Comparison of ENCODE assay signal across 10 cellular contexts in genomic region chr5:132771559-132771998, GRCh38. TPM values are rescaled to one million over a fixed set of nuclear protein-coding genes. Genes with fewer than 3 reads are reported as not detected.
A peak's percentile ranks its signal among the peaks of the same experiment; 100 is the strongest.
DNase-seq lines count a peak whose midpoint lies in the region; ATAC-seq and TF ChIP-seq lines count a peak whose summit lies in the region.
"Had no signal": no experiment of that assay in that cellular context is flagged by ENCODE, and none has a peak within 500 bp of the region (broad histone marks: within the 10 kb centered on the region; RNA-seq: fewer than 3 reads in every experiment).

No MANE protein-coding gene starts in this region.

- no peak overlapping the region for H2BK15ac ChIP-seq in H9 (ENCODE audit: low read depth, low read length)

- peaks cover 25 to 32% of the 10 kb centered on the region in 2 experiments for H3K4me1 Mint-ChIP-seq in H9

- no peak overlapping the region for H4K8ac ChIP-seq in H9 (replicated peaks; ENCODE audit: insufficient read length, low read depth, low read length)

- no peak overlapping the region for H3K27ac ChIP-seq in H9 (ENCODE audit: insufficient read length, low read depth, low read length)
- peak overlapping the region in 3 of 5 donors; percentile 22 to 38 (median 36) for H3K27ac ChIP-seq in stomach

- TF ChIP-seq POLR2A in stomach (IDR thresholded peaks at IDR 0.05), result no peak

- H3K27me3 Mint-ChIP-seq in H9 (ENCODE audit: low read depth), result peaks cover 43% of the 10 kb centered on the region

- no peak overlapping the region for H2BK120ac ChIP-seq in H9 (ENCODE audit: low read depth, low read length, poor library complexity, severe bottlenecking)

- no peak overlapping the region for H3K18ac ChIP-seq in H9 (ENCODE audit: insufficient read length, low read depth, low read length)

- ATAC-seq in stimulated activated naive CD8-positive, alpha-beta T cell treated with anti-CD3 and anti-CD28 coated beads, Interleukin-15, Interleukin-2, amounts not matched to agents 100 U/mL and 50 U/mL, for 24 hours, result no peak
- no peak for ATAC-seq in GM18520 (IDR thresholded peaks at IDR 0.05; ENCODE audit: unreplicated experiment)
- ATAC-seq: naive thymus-derived CD4-positive, alpha-beta T cell had no signal

- no peak overlapping the region for H2BK5ac ChIP-seq in H9 (ENCODE audit: insufficient read length, low read length)

- H2BK12ac ChIP-seq in H9 (ENCODE audit: insufficient read length, low read depth, low read length), result no peak overlapping the region

- no peak for TF ChIP-seq EP300 in stomach (IDR thresholded peaks at IDR 0.05)

- peaks cover 2% of the 10 kb centered on the region; the same call in 1 of the 2 replicates for H3K79me2 ChIP-seq in H9 (ENCODE audit: insufficient read depth, low read length)

- no peak overlapping the region for H3K14ac ChIP-seq in H9 (ENCODE audit: insufficient read depth, low read length)

- H3K9ac ChIP-seq in H9 (ENCODE audit: extremely low read depth, insufficient read length, low read length), result no peak overlapping the region

- H3K36me3 Mint-ChIP-seq in H9 (ENCODE audit: insufficient read depth in 1 of 3, low read depth in 3 of 3), result no peaks in the 10 kb centered on the region; a peak in 1 of 7 replicates
- H3K36me3 Mint-ChIP-seq: naive thymus-derived CD4-positive, alpha-beta T cell had no signal

- no peak overlapping the region for H3K56ac ChIP-seq in H9 (ENCODE audit: insufficient read length, low read depth, low read length)

- H2AFZ ChIP-seq in H9 (ENCODE audit: low read length), result no peak overlapping the region

- peaks cover 2% of the 10 kb centered on the region for H3K79me1 ChIP-seq in H9 (ENCODE audit: insufficient read depth, low read depth, low read length, poor library complexity, severe bottlenecking)

- TF ChIP-seq CTCF in H9 (conservative IDR thresholded peaks at IDR 0.05), result no peak
- TF ChIP-seq CTCF in choroid plexus epithelial cell (conservative IDR thresholded peaks at IDR 0.05; ENCODE audit: low read depth, low read length), result no peak
- no peak for TF ChIP-seq CTCF in stomach (IDR thresholded peaks at IDR 0.05)

- no peak overlapping the region for H3K4me2 ChIP-seq in H9 (ENCODE audit: insufficient read depth, insufficient read length, low read length)

- peaks cover 6% of the 10 kb centered on the region for H3K23me2 ChIP-seq in H9 (ENCODE audit: insufficient read length, low read depth, low read length, poor library complexity, severe bottlenecking)

- H3T11ph ChIP-seq in H9 (ENCODE audit: low read length), result no peak overlapping the region

- H4K5ac ChIP-seq in H9 (ENCODE audit: insufficient read length, low read depth, low read length), result no peak overlapping the region

- H3K9me3 ChIP-seq in H9 (ENCODE audit: control insufficient read depth, low read depth, low read length) (no peaks in the 10 kb centered on the region), stomach (no peaks in the 10 kb centered on the region)

- H3K36me3 ChIP-seq in stomach, result no peaks in the 10 kb centered on the region

- H3K4me3 Mint-ChIP-seq in H9, result no peak overlapping the region
- H3K4me3 Mint-ChIP-seq: naive thymus-derived CD4-positive, alpha-beta T cell had no signal

- H4K20me1 ChIP-seq in H9 (ENCODE audit: control insufficient read depth, insufficient read depth, insufficient read length), result no peaks in the 10 kb centered on the region

- H4K91ac ChIP-seq in H9 (ENCODE audit: insufficient read length, low read depth, low read length), result no peak overlapping the region

- peaks cover 8% of the 10 kb centered on the region; the same call in 1 of the 2 replicates for H3K4me1 ChIP-seq in H9 (ENCODE audit: insufficient read depth, low read length)
- peaks cover 26 to 81% (median 61%) of the 10 kb centered on the region in 4 donors for H3K4me1 ChIP-seq in stomach

- H3K27ac Mint-ChIP-seq in H9, result peak overlapping the region in 1 of 3 experiments; percentile 15; a peak in 1 of 7 replicates
- H3K27ac Mint-ChIP-seq: naive thymus-derived CD4-positive, alpha-beta T cell had no signal

- H3K23ac ChIP-seq in H9 (ENCODE audit: insufficient read length, low read depth, low read length), result no peak overlapping the region

- H3K9me3 Mint-ChIP-seq in H9, result no peaks in the 10 kb centered on the region
- H3K9me3 Mint-ChIP-seq: naive thymus-derived CD4-positive, alpha-beta T cell had no signal

- no peak overlapping the region for H3K4ac ChIP-seq in H9 (ENCODE audit: low read depth, low read length)

- no peak overlapping the region for H2BK20ac ChIP-seq in H9 (ENCODE audit: low read depth, low read length, poor library complexity, severe bottlenecking)

- H3K27me3 ChIP-seq in H9 (ENCODE audit: insufficient read depth, low read length), result peaks cover 3% of the 10 kb centered on the region; the same call in 1 of the 2 replicates
- no peaks in the 10 kb centered on the region for H3K27me3 ChIP-seq in stomach

- WGBS in H9 (ENCODE audit: extremely low coverage, insufficient read length, low lambda C conversion rate), result no CpG with 5 or more reads among the region's 8 CpGs
- 52 to 73% (median 71%) methylated on average over 6 to 8 of the region's 8 CpGs for WGBS in stomach, 5 donors

- intact Hi-C loops in stomach (cut with DNase I; ENCODE audit: low total_unique reads), result no loop called here

- H3K4me3 ChIP-seq in choroid plexus epithelial cell (ENCODE audit: low read depth, low read length) (no peak overlapping the region), stomach (no peak overlapping the region)

- DNase-seq in H9, result peak; percentile 68
- DNase-seq in choroid plexus epithelial cell (ENCODE audit: low read depth), result peak; percentile 68
- peak; percentile 65 for DNase-seq in iPS-NIHi7 (ENCODE audit: extremely low spot score)
- no peak for DNase-seq in stomach
- no peak for DNase-seq in SK-N-DZ (ENCODE audit: low spot score)
- DNase-seq in stimulated activated naive CD8-positive, alpha-beta T cell treated with anti-CD3 and anti-CD28 coated beads, Interleukin-15, Interleukin-2, amounts not matched to agents 100 U/mL and 50 U/mL, for 24 hours, result no peak
- DNase-seq in D341Med (ENCODE audit: low spot score), result no peak
- DNase-seq: naive thymus-derived CD4-positive, alpha-beta T cell; NCI-H1092 had no signal

- H2AK5ac ChIP-seq in H9 (ENCODE audit: insufficient read length, low read length), result no peak overlapping the region

RNA-seq across cellular contexts. Expression of gene SEPTIN8, which starts 5.5 kb away (rescaled TPM):
- total RNA-seq in H9 (2021) (36.0 and 38.2 TPM in 2 replicates), stomach (10 to 100 TPM; 18.5 to 47.3 (median 36.2) TPM)
- polyA plus RNA-seq in stomach, result 10 to 100 TPM; 15.5 to 28.4 (median 27.4) TPM
- polyA plus RNA-seq in SK-N-DZ (2014; cell fraction: cytosol; rRNA removed), result 32.3 and 32.6 TPM in 2 replicates
- polyA plus RNA-seq in SK-N-DZ (2014; cell fraction: nucleus; rRNA removed), result 84.5 and 109 TPM in 2 replicates

RNA-seq across cellular contexts. Expression of gene CCNI2, which starts 24.4 kb away (rescaled TPM):
- 0.57 and 0.90 TPM in 2 replicates for total RNA-seq in H9 (2021)
- 10 to 100 TPM in 2 of 5 donors, under 1 TPM in 1, not detected in 2; 0.92 to 56.7 (median 34.5) TPM for total RNA-seq in stomach
- 1 to 10 TPM in 2 of 3 donors, under 1 TPM in 1; 0.46 to 1.9 (median 1.3) TPM for polyA plus RNA-seq in stomach
- not detected in 2 replicates for polyA plus RNA-seq in SK-N-DZ (2014; cell fraction: cytosol; rRNA removed)
- 0.13 TPM in 1 of 2 replicates, not detected in the other for polyA plus RNA-seq in SK-N-DZ (2014; cell fraction: nucleus; rRNA removed)

RNA-seq across cellular contexts. Expression of gene KIF3A, which starts 34.2 kb away (rescaled TPM):
- total RNA-seq in H9 (2021), result 12.9 and 13.2 TPM in 2 replicates
- 10 to 100 TPM in 1 of 5 donors, 1 to 10 TPM in 3, under 1 TPM in 1; 0.58 to 19.3 (median 8.5) TPM for total RNA-seq in stomach
- polyA plus RNA-seq in stomach, result 1 to 10 TPM; 1.5 to 3.8 (median 2.1) TPM
- 13.8 and 15.9 TPM in 2 replicates for polyA plus RNA-seq in SK-N-DZ (2014; cell fraction: cytosol; rRNA removed)
- polyA plus RNA-seq in SK-N-DZ (2014; cell fraction: nucleus; rRNA removed), result 14.9 and 18.4 TPM in 2 replicates

RNA-seq across cellular contexts. Expression of gene SOWAHA, which starts 41.5 kb away (rescaled TPM):
- total RNA-seq in H9 (2021), result 0.20 and 0.31 TPM in 2 replicates
- 10 to 100 TPM in 2 of 5 donors, 1 to 10 TPM in 2, not detected in 1; 6.8 to 91.8 (median 13.2) TPM for total RNA-seq in stomach
- polyA plus RNA-seq in stomach, result 1 to 10 TPM; 2.4 to 5.7 (median 5.2) TPM
- 0.68 and 1.9 TPM in 2 replicates for polyA plus RNA-seq in SK-N-DZ (2014; cell fraction: cytosol; rRNA removed)
- polyA plus RNA-seq in SK-N-DZ (2014; cell fraction: nucleus; rRNA removed), result 0.58 TPM in 1 of 2 replicates, not detected in the other
- polyA plus RNA-seq: naive thymus-derived CD4-positive, alpha-beta T cell had no signal

RNA-seq across cellular contexts. Expression of gene SHROOM1, which starts 58.9 kb away (rescaled TPM):
- total RNA-seq in H9 (2021) (5.8 and 7.0 TPM in 2 replicates), stomach (100 to 1,000 TPM in 1 of 5 donors, 10 to 100 TPM in 3, 1 to 10 TPM in 1; 5.3 to 264 (median 48.7) TPM)
- 10 to 100 TPM in 1 of 3 donors, 1 to 10 TPM in 2; 7.5 to 12.8 (median 9.6) TPM for polyA plus RNA-seq in stomach
- 2.8 and 3.6 TPM in 2 replicates for polyA plus RNA-seq in SK-N-DZ (2014; cell fraction: cytosol; rRNA removed)
- polyA plus RNA-seq in SK-N-DZ (2014; cell fraction: nucleus; rRNA removed), result 3.9 and 13.1 TPM in 2 replicates
- polyA plus RNA-seq: naive thymus-derived CD4-positive, alpha-beta T cell had no signal

Comparison
In these comparisons a context has a peak if more than half of its experiments do, and no peak if none do; other contexts are left out.
1. DNase-seq: peak in H9 (single experiment), choroid plexus epithelial cell (single experiment) and iPS-NIHi7 (single experiment); none in stomach (single experiment), SK-N-DZ (single experiment), stimulated activated naive CD8-positive, alpha-beta T cell treated with anti-CD3 and anti-CD28 coated beads, Interleukin-15, Interleukin-2, amounts not matched to agents 100 U/mL and 50 U/mL, for 24 hours (single experiment) and D341Med (single experiment).